In the genomic region with DNA sequence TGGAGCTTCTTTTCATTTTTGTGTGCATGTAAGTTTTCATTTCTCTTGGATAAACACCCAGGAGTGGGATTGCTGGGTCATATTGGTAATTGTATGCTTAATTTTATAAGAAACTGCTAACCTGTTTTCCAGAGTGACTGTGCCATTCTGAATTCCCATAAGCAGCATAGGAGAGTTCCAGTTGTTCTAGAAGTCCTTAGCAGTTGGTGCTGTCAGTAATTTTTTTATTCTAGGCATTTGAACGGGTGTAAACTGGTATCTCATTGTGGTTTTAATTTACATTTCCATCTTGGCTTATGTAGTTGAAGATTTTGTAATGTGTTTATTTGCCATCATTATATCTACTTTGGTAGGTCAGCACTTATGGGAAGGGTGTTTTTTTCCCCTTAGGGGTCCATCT, we compare ENCODE assay signal across 22 cellular contexts.
"Had no signal": no experiment of that assay in that cellular context is flagged by ENCODE, and none has a peak within 500 bp of the region (broad histone marks: within the 10 kb centered on the region; RNA-seq: fewer than 3 reads in every experiment).

No MANE protein-coding gene starts in this region.

- H3K4me3 ChIP-seq: K562 had no signal

- ATAC-seq: K562, Panc1, PC-3, T-cell had no signal

- H3K9me3 ChIP-seq: SK-N-SH had no signal

- DNase-seq: Kasumi-1; MV-4-11; NCI-H1048; NCI-H1436; NCI-H1930; NCI-H2081; NCI-H2107; NCI-H345; NCI-H446 treated with DMSO at 0.1 percent for 48 hours; NCI-H510A treated with DMSO at 0.1 percent for 48 hours; NCI-H526; NK-92 treated with Interleukin-12 subunit alpha and Interleukin-12 subunit beta, amount 100 ng/mL, for 24 hours; PC-3; SHP77; SK-N-SH; SW 1271; T-cell had no signal

- H3K9ac ChIP-seq: KMS-11, SK-N-SH had no signal

- H3K27ac ChIP-seq: HL-60, KMS-11, RWPE1 had no signal
